Comparison of ENCODE assay signal across 20 cellular contexts in the genomic region with DNA sequence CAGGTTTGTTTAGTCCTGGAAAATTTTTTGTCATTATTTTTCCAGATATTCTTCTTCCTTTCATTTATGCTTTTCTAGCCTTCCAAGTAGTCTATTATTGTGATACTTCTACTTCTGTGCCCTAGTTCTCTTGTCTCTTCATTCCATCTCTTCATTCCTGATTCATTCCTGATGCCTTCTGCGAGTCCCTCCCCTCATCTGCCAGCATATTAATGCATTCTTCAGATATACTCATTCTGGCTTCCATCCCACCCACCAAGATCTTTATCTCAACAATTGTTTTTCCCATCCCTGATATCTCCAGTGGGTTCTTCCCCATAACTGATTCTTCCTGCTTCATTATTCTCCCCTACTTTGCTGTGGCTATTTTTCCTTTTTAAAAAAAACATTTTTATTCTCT.
"Had no signal": no experiment of that assay in that cellular context is flagged by ENCODE, and none has a peak within 500 bp of the region (broad histone marks: within the 10 kb centered on the region; RNA-seq: fewer than 3 reads in every experiment).

No MANE protein-coding gene starts in this region.

- H3K4me1 ChIP-seq: lower lobe of right lung, prostate gland, right atrium auricular region, testis, tibial nerve, upper lobe of right lung, uterus had no signal

- H3K9me3 ChIP-seq: lower lobe of right lung, prostate gland, right atrium auricular region, testis, tibial nerve, upper lobe of right lung, uterus had no signal

- ATAC-seq: left ventricle myocardium superior; lower lobe of right lung; naive thymus-derived CD8-positive, alpha-beta T cell; sciatic nerve; stimulated activated effector memory CD8-positive, alpha-beta T cell treated with anti-CD3 and anti-CD28 coated beads, Interleukin-12 subunit alpha, Interleukin-12 subunit beta, amount 100 ng/mL, for 72 hours; stimulated activated naive CD8-positive, alpha-beta T cell treated with anti-CD3 and anti-CD28 coated beads, Interleukin-15, Interleukin-2, amounts not matched to agents 100 U/mL and 50 U/mL, for 24 hours; upper lobe of right lung had no signal

- DNase-seq: dorsolateral prefrontal cortex; effector CD4-positive, alpha-beta T cell; head of caudate nucleus; left ventricle myocardium superior; lower lobe of right lung; naive thymus-derived CD8-positive, alpha-beta T cell; nephron progenitor cell; nucleus accumbens; stimulated activated CD4-positive, alpha-beta T cell treated with anti-CD3 and anti-CD28 coated beads, Interleukin-2, amount 100 ng/mL, for 24 hours; stimulated activated CD4-positive, alpha-beta T cell treated with anti-CD3 and anti-CD28 coated beads, Interleukin-4, amount 100 ng/mL, for 24 hours; stimulated activated naive CD8-positive, alpha-beta T cell treated with anti-CD3 and anti-CD28 coated beads, Interleukin-15, Interleukin-2, amounts not matched to agents 100 U/mL and 50 U/mL, for 24 hours; substantia nigra; testis; upper lobe of right lung; uterus had no signal

- H3K27ac ChIP-seq: lower lobe of right lung, prostate gland, right atrium auricular region, testis, tibial nerve, upper lobe of right lung, uterus had no signal

- H3K27me3 ChIP-seq: dorsolateral prefrontal cortex, right atrium auricular region, testis, tibial nerve, upper lobe of right lung, uterus had no signal

- H3K4me3 ChIP-seq: dorsolateral prefrontal cortex, lower lobe of right lung, prostate gland, right atrium auricular region, testis, tibial nerve, upper lobe of right lung, uterus had no signal

- H3K36me3 ChIP-seq: prostate gland, uterus had no signal
